15 cellular contexts compared by ENCODE assay signal in genomic region chr6:17729223-17730077, GRCh38. TPM values are rescaled to one million over a fixed set of nuclear protein-coding genes. Genes with fewer than 3 reads are reported as not detected.
DNase-seq lines count a peak whose midpoint lies in the region; ATAC-seq and TF ChIP-seq lines count a peak whose summit lies in the region.
"Had no signal": no experiment of that assay in that cellular context is flagged by ENCODE, and none has a peak within 500 bp of the region (broad histone marks: within the 10 kb centered on the region; RNA-seq: fewer than 3 reads in every experiment).

No MANE protein-coding gene starts in this region.

- no peaks in the 10 kb centered on the region for H4K20me1 ChIP-seq in GM23248 (ENCODE audit: insufficient read depth)

- H3K27ac ChIP-seq in GM23248, result no peak overlapping the region
- no peak overlapping the region for H3K27ac ChIP-seq in mesendoderm (ENCODE audit: low read depth, low read length)

- H3K9ac ChIP-seq in GM23248 (no peak overlapping the region), mesendoderm (ENCODE audit: low read length) (no peak overlapping the region)

- H2AK5ac ChIP-seq in mesendoderm (ENCODE audit: low read length), result no peak overlapping the region

- no peak overlapping the region for H2BK120ac ChIP-seq in mesendoderm (ENCODE audit: low read depth, low read length)

- no peak overlapping the region for H4K8ac ChIP-seq in mesendoderm (ENCODE audit: low read depth, low read length)

- H3K27me3 ChIP-seq in GM23248 (replicated peaks; ENCODE audit: insufficient read depth) (no peaks in the 10 kb centered on the region), mesendoderm (ENCODE audit: insufficient read depth, low read length, poor library complexity) (no peaks in the 10 kb centered on the region)

- H2BK5ac ChIP-seq in mesendoderm (ENCODE audit: low read length), result no peak overlapping the region

- no peaks in the 10 kb centered on the region for H3K79me1 ChIP-seq in mesendoderm (ENCODE audit: low read length)

- H4K5ac ChIP-seq in mesendoderm (ENCODE audit: low read length), result no peak overlapping the region

- no peaks in the 10 kb centered on the region for H3K9me2 ChIP-seq in GM23248 (ENCODE audit: insufficient read depth)

- H2AFZ ChIP-seq in GM23248, result 0 out of 2 replicates have a peak overlapping the region, but pooled peaks have one; percentile 7

- H3K36me3 ChIP-seq in GM23248 (ENCODE audit: low read depth) (no peaks in the 10 kb centered on the region), mesendoderm (ENCODE audit: control insufficient read depth, insufficient read depth, low read length) (no peaks in the 10 kb centered on the region)

- H3K79me2 ChIP-seq in GM23248 (ENCODE audit: insufficient read depth) (no peaks in the 10 kb centered on the region), mesendoderm (ENCODE audit: control insufficient read depth, insufficient read depth, low read length) (no peaks in the 10 kb centered on the region)

- H3K4me1 ChIP-seq in GM23248 (ENCODE audit: insufficient read depth), result peaks cover 8% of the 10 kb centered on the region
- H3K4me1 ChIP-seq in mesendoderm (ENCODE audit: control insufficient read depth, low read depth, low read length), result no peaks in the 10 kb centered on the region

- in situ Hi-C loops in GM23248 (cut with MboI), result no loop called here

- H3K4me3 ChIP-seq in GM23248 (no peak overlapping the region), epithelial cell of esophagus (ENCODE audit: low read length) (no peak overlapping the region), mesendoderm (ENCODE audit: low read length) (no peak overlapping the region)

- no peak overlapping the region for H2BK15ac ChIP-seq in mesendoderm (replicated peaks; ENCODE audit: low read depth)

- no peak overlapping the region for H3K4ac ChIP-seq in mesendoderm (ENCODE audit: low read depth, low read length)

- H3K9me3 ChIP-seq in GM23248 (ENCODE audit: low read depth), result no peaks in the 10 kb centered on the region

- no peak overlapping the region for H3K23ac ChIP-seq in mesendoderm (ENCODE audit: low read length)

- H3K18ac ChIP-seq in mesendoderm (ENCODE audit: low read length), result no peak overlapping the region

- TF ChIP-seq CTCF in epithelial cell of esophagus (IDR thresholded peaks at IDR 0.05; ENCODE audit: insufficient read depth, low read depth, low read length, missing control alignments), result no peak

- DNase-seq in GM23248, result peak; percentile 11
- peak; percentile 44 for DNase-seq in OCI-M1 (lab: John Stamatoyannopoulos, UW)
- DNase-seq in epithelial cell of esophagus (ENCODE audit: low read depth), result peak; percentile 72
- peak; percentile 6 for DNase-seq in mesendoderm
- DNase-seq in NCI-H1417 treated with DMSO at 0.1 percent for 48 hours (lab: John Stamatoyannopoulos, UW), result no peak
- DNase-seq in LoVo (ENCODE audit: low spot score), result no peak
- DNase-seq: AML-193; GOT3; Kasumi-1; NCI-H1092 treated with DMSO at 0.1 percent for 48 hours; NCI-H1694 treated with DMSO at 0.1 percent for 48 hours; NCI-H345; NCI-H69; NK-92 treated with Interleukin-12 subunit alpha and Interleukin-12 subunit beta, amount 100 ng/mL, for 24 hours had no signal

- no peak overlapping the region for H3K56ac ChIP-seq in mesendoderm (ENCODE audit: low read length)

- H3K4me2 ChIP-seq in GM23248 (ENCODE audit: unreplicated experiment), result no peak overlapping the region
- no peak overlapping the region for H3K4me2 ChIP-seq in mesendoderm (ENCODE audit: low read length)

- H3F3A ChIP-seq in GM23248 (ENCODE audit: insufficient read depth), result 0 out of 2 replicates have a peak, but pooled peaks cover under 1% of the 10 kb centered on the region

- no peak for ATAC-seq in HG03571 (IDR thresholded peaks at IDR 0.05; ENCODE audit: unreplicated experiment)

- 64 to 68% methylated on average over 12 of the region's 12 CpGs for WGBS in GM23248 (ENCODE audit: low coverage in 1 of 2, low lambda C conversion rate in 2 of 2, missing lambda C conversion rate in 2 of 2), 2 experiments
- no CpG with 5 or more reads among the region's 12 CpGs for whole genome bisulfite sequencing in mesendoderm (ENCODE audit: extremely low coverage, insufficient coverage, low lambda C conversion rate)

RNA-seq across cellular contexts. Expression of gene NUP153, which starts 22.7 kb away (rescaled TPM):
- total RNA-seq in GM23248 (2014; rRNA removed; shearing (Covaris generic)), result 22.9 and 25.3 TPM in 2 replicates
- 12.0 and 12.6 TPM in 2 replicates for polyA plus RNA-seq in GM23248 (2016; fragmentation: Nextera tagmentation; extraction: Ambion mirVana)
- polyA plus RNA-seq in mesendoderm (2013, experiment 1 of 2), result 55.3 TPM
- 55.8 TPM for polyA plus RNA-seq in mesendoderm (2013, experiment 2 of 2)

Comparison
In these comparisons a context has a peak if more than half of its experiments do, and no peak if none do; other contexts are left out.
1. DNase-seq: peak in GM23248 (single experiment), OCI-M1 (single experiment), epithelial cell of esophagus (single experiment) and mesendoderm (single experiment); none in NCI-H1417 treated with DMSO at 0.1 percent for 48 hours (single experiment) and LoVo (single experiment).